ENCODE assay signal across 11 cellular contexts in the genomic region with DNA sequence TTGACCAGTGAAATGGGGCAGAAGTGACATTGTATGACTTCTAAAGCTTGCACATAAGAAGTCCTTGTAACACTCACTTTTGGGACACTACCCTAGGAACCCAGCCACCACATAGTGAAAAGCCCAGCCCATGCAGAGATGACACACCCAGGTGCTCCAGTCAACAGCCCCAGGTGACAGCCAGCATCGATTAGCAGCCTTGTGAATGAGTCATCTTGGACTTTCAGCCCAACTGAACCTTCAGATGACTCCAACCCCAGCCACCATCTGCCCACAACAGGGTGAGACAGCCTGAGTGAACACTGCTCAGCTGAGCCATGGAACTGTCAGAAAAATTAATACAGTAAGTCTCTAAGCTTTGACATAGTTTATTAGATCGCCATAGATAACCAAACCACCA.
DNase-seq lines count a peak whose midpoint lies in the region; ATAC-seq and TF ChIP-seq lines count a peak whose summit lies in the region.
"Had no signal": no experiment of that assay in that cellular context is flagged by ENCODE, and none has a peak within 500 bp of the region (broad histone marks: within the 10 kb centered on the region; RNA-seq: fewer than 3 reads in every experiment).

No MANE protein-coding gene starts in this region.

- DNase-seq in activated CD8-positive, alpha-beta memory T cell treated with anti-CD3 and anti-CD28 coated beads, Interleukin-2, amount 10 ng/mL, durations not matched to agents 7 days and 5 days = peak; percentile 45
- DNase-seq in activated CD8-positive, alpha-beta memory T cell treated with anti-CD3 and anti-CD28 coated beads, Interleukin-2, amount 50 U/mL, for 48 hours = no peak
- no peak for DNase-seq in stimulated activated effector memory CD8-positive, alpha-beta T cell treated with anti-CD3 and anti-CD28 coated beads, Interleukin-12 subunit alpha, Interleukin-12 subunit beta, amount 100 ng/mL, for 72 hours (ENCODE audit: low spot score in 2 of 2)
- no peak for DNase-seq in HFFc6
- DNase-seq in 8988T = no peak
- no peak for DNase-seq in NCI-H2029 treated with DMSO at 0.1 percent for 48 hours (lab: John Stamatoyannopoulos, UW)
- DNase-seq: effector memory CD8-positive, alpha-beta T cell; immature natural killer cell had no signal

- H3K27me3 Mint-ChIP-seq in activated CD8-positive, alpha-beta memory T cell treated with anti-CD3 and anti-CD28 coated beads, Interleukin-2, amount 10 ng/mL, durations not matched to agents 7 days and 5 days = no peaks in the 10 kb centered on the region
- H3K27me3 Mint-ChIP-seq in HFFc6 (ENCODE audit: insufficient read depth) = peaks cover 1% of the 10 kb centered on the region; the same call in 1 of the 2 replicates
- H3K27me3 Mint-ChIP-seq: stimulated activated naive CD8-positive, alpha-beta T cell treated with anti-CD3 and anti-CD28 coated beads, Interleukin-15, Interleukin-2, amounts not matched to agents 100 ng/mL and 50 ng/mL, for 24 hours had no signal

- no peak overlapping the region for H3K27ac Mint-ChIP-seq in activated CD8-positive, alpha-beta memory T cell treated with anti-CD3 and anti-CD28 coated beads, Interleukin-2, amount 10 ng/mL, durations not matched to agents 7 days and 5 days
- no peak overlapping the region for H3K27ac Mint-ChIP-seq in stimulated activated effector memory CD8-positive, alpha-beta T cell treated with anti-CD3 and anti-CD28 coated beads, Interleukin-12 subunit alpha, Interleukin-12 subunit beta, amount 100 ng/mL, for 72 hours
- H3K27ac Mint-ChIP-seq in HFFc6 = no peak overlapping the region
- H3K27ac Mint-ChIP-seq: effector memory CD8-positive, alpha-beta T cell; immature natural killer cell; stimulated activated naive CD8-positive, alpha-beta T cell treated with anti-CD3 and anti-CD28 coated beads, Interleukin-15, Interleukin-2, amounts not matched to agents 100 ng/mL and 50 ng/mL, for 24 hours had no signal

- CTCF ChIA-PET in activated CD8-positive, alpha-beta memory T cell treated with anti-CD3 and anti-CD28 coated beads, Interleukin-2, amount 10 ng/mL, durations not matched to agents 7 days and 5 days (lab: Charles Lee) = no interaction called here

- H3K9me3 Mint-ChIP-seq in activated CD8-positive, alpha-beta memory T cell treated with anti-CD3 and anti-CD28 coated beads, Interleukin-2, amount 10 ng/mL, durations not matched to agents 7 days and 5 days (ENCODE audit: low read depth) = no peaks in the 10 kb centered on the region
- peaks cover 2% of the 10 kb centered on the region for H3K9me3 Mint-ChIP-seq in stimulated activated effector memory CD8-positive, alpha-beta T cell treated with anti-CD3 and anti-CD28 coated beads, Interleukin-12 subunit alpha, Interleukin-12 subunit beta, amount 100 ng/mL, for 72 hours
- H3K9me3 Mint-ChIP-seq in HFFc6 = no peaks in the 10 kb centered on the region
- H3K9me3 Mint-ChIP-seq: effector memory CD8-positive, alpha-beta T cell; stimulated activated naive CD8-positive, alpha-beta T cell treated with anti-CD3 and anti-CD28 coated beads, Interleukin-15, Interleukin-2, amounts not matched to agents 100 ng/mL and 50 ng/mL, for 24 hours had no signal

- H3K36me3 Mint-ChIP-seq in activated CD8-positive, alpha-beta memory T cell treated with anti-CD3 and anti-CD28 coated beads, Interleukin-2, amount 10 ng/mL, durations not matched to agents 7 days and 5 days = no peaks in the 10 kb centered on the region
- no peaks in the 10 kb centered on the region for H3K36me3 Mint-ChIP-seq in stimulated activated effector memory CD8-positive, alpha-beta T cell treated with anti-CD3 and anti-CD28 coated beads, Interleukin-12 subunit alpha, Interleukin-12 subunit beta, amount 100 ng/mL, for 72 hours
- no peaks in the 10 kb centered on the region for H3K36me3 Mint-ChIP-seq in HFFc6 (ENCODE audit: low read depth)
- H3K36me3 Mint-ChIP-seq: immature natural killer cell had no signal

- no peak overlapping the region for H3K4me3 Mint-ChIP-seq in activated CD8-positive, alpha-beta memory T cell treated with anti-CD3 and anti-CD28 coated beads, Interleukin-2, amount 10 ng/mL, durations not matched to agents 7 days and 5 days
- H3K4me3 Mint-ChIP-seq in stimulated activated effector memory CD8-positive, alpha-beta T cell treated with anti-CD3 and anti-CD28 coated beads, Interleukin-12 subunit alpha, Interleukin-12 subunit beta, amount 100 ng/mL, for 72 hours = no peak overlapping the region
- H3K4me3 Mint-ChIP-seq in HFFc6 = no peak overlapping the region
- H3K4me3 Mint-ChIP-seq: effector memory CD8-positive, alpha-beta T cell; immature natural killer cell; stimulated activated naive CD8-positive, alpha-beta T cell treated with anti-CD3 and anti-CD28 coated beads, Interleukin-15, Interleukin-2, amounts not matched to agents 100 ng/mL and 50 ng/mL, for 24 hours had no signal

- TF ChIP-seq CTCF in HFFc6 (IDR thresholded peaks at IDR 0.05) = no peak

- peak; percentile 36 for ATAC-seq in activated CD8-positive, alpha-beta memory T cell treated with anti-CD3 and anti-CD28 coated beads, Interleukin-2, amount 10 ng/mL, durations not matched to agents 7 days and 5 days
- ATAC-seq in GM21723 (IDR thresholded peaks at IDR 0.05; ENCODE audit: unreplicated experiment) (peak; percentile 91), HG03558 (IDR thresholded peaks at IDR 0.05; ENCODE audit: extremely low read depth, unreplicated experiment) (peak; percentile 77)
- peak; percentile 68 for ATAC-seq in stimulated activated effector memory CD8-positive, alpha-beta T cell treated with anti-CD3 and anti-CD28 coated beads, Interleukin-12 subunit alpha, Interleukin-12 subunit beta, amount 100 ng/mL, for 72 hours
- ATAC-seq: effector memory CD8-positive, alpha-beta T cell had no signal

- H3K4me1 Mint-ChIP-seq in activated CD8-positive, alpha-beta memory T cell treated with anti-CD3 and anti-CD28 coated beads, Interleukin-2, amount 10 ng/mL, durations not matched to agents 7 days and 5 days = no peaks in the 10 kb centered on the region
- H3K4me1 Mint-ChIP-seq in stimulated activated effector memory CD8-positive, alpha-beta T cell treated with anti-CD3 and anti-CD28 coated beads, Interleukin-12 subunit alpha, Interleukin-12 subunit beta, amount 100 ng/mL, for 72 hours = no peaks in the 10 kb centered on the region
- H3K4me1 Mint-ChIP-seq in HFFc6 (ENCODE audit: low read depth) = no peaks in the 10 kb centered on the region
- H3K4me1 Mint-ChIP-seq: immature natural killer cell had no signal

Comparison
In these comparisons a context has a peak if more than half of its experiments do, and no peak if none do; other contexts are left out.
1. ATAC-seq: peak in every context shown above with its lines; median percentile 91 in GM21723; 77 in HG03558; 68 in stimulated activated effector memory CD8-positive, alpha-beta T cell treated with anti-CD3 and anti-CD28 coated beads, Interleukin-12 subunit alpha, Interleukin-12 subunit beta, amount 100 ng/mL, for 72 hours; 36 in activated CD8-positive, alpha-beta memory T cell treated with anti-CD3 and anti-CD28 coated beads, Interleukin-2, amount 10 ng/mL, durations not matched to agents 7 days and 5 days.